In genomic region chr6:106324726-106325335, GRCh38 we compare ENCODE assay signal across 8 cellular contexts. TPM values are rescaled to one million over a fixed set of nuclear protein-coding genes. Genes with fewer than 3 reads are reported as not detected.
DNase-seq lines count a peak whose midpoint lies in the region; ATAC-seq and TF ChIP-seq lines count a peak whose summit lies in the region.

No MANE protein-coding gene starts in this region.

- H3K4me3 ChIP-seq in GM08714 (ENCODE audit: low read length) (peak overlapping the region; percentile 94), PC-3 (ENCODE audit: low read length) (peak overlapping the region; percentile 99)

- peak overlapping the region; percentile 98 for H3K4me2 ChIP-seq in PC-3 (ENCODE audit: low read length)

- peak overlapping the region; percentile 93 for H3K9ac ChIP-seq in PC-3 (ENCODE audit: low read length)

- peaks cover 24% of the 10 kb centered on the region for H3K4me1 Mint-ChIP-seq in osteocyte (ENCODE audit: unreplicated experiment)

- H2AFZ ChIP-seq in PC-3 (ENCODE audit: low read length) = peak overlapping the region; percentile 99

- intact Hi-C loops in PC-3 (cut with micrococcal nuclease) = no loop called here

- H3K9me3 ChIP-seq in PC-3 (ENCODE audit: low read length) = no peaks in the 10 kb centered on the region

- CTCF ChIA-PET in PC-3 (lab: Charles Lee) = no interaction called here

- H3K27ac ChIP-seq in PC-3 (ENCODE audit: low read length) = peak overlapping the region; percentile 98
- H3K27ac ChIP-seq in epithelial cell of prostate = peak overlapping the region; percentile 97

- POLR2A ChIA-PET in PC-3 (lab: Charles Lee; ENCODE audit: unreplicated experiment) = interaction anchor here (0.6 to 0.7 kb wide), 2 partner anchors 196 to 207 kb away, joined by 5 to 6 read pairs; no protein-coding TSS in a partner anchor

- no peaks in the 10 kb centered on the region for H3K9me2 ChIP-seq in PC-3 (replicated peaks; ENCODE audit: low read length)

- H3K27me3 Mint-ChIP-seq in osteocyte (ENCODE audit: unreplicated experiment) = peaks cover 21% of the 10 kb centered on the region

- no peaks in the 10 kb centered on the region for H3F3A ChIP-seq in PC-3 (ENCODE audit: low read length, unreplicated experiment)

- peak overlapping the region; percentile 100 for H3K4me3 Mint-ChIP-seq in osteocyte (ENCODE audit: unreplicated experiment)

- peaks cover 54% of the 10 kb centered on the region for H3K79me2 ChIP-seq in PC-3 (ENCODE audit: low read length)

- H3K36me3 ChIP-seq in PC-3 (ENCODE audit: low read depth, low read length) = no peaks in the 10 kb centered on the region

- H3K27ac Mint-ChIP-seq in osteocyte (ENCODE audit: unreplicated experiment) = peak overlapping the region; percentile 98

- no peak for TF ChIP-seq CTCF in PC-3 (conservative IDR thresholded peaks at IDR 0.05; ENCODE audit: low read depth, low read length)
- TF ChIP-seq CTCF in osteocyte (IDR thresholded peaks at IDR 0.05) = no peak

- H3K27me3 ChIP-seq in PC-3 (ENCODE audit: low read length) = no peaks in the 10 kb centered on the region

- BruUV-seq in PC-3 (replicated peaks; lab: Mats Ljungman, UMichigan) = TSS peak; percentile 66

- peak; percentile 23 for ATAC-seq in PC-3
- no peak for ATAC-seq in HG03039 (IDR thresholded peaks at IDR 0.05; ENCODE audit: unreplicated experiment)
- ATAC-seq in GM21619 (IDR thresholded peaks at IDR 0.05; ENCODE audit: unreplicated experiment) = no peak

- H4K20me1 ChIP-seq in PC-3 (ENCODE audit: low read length) = peaks cover 16% of the 10 kb centered on the region

- DNase-seq in PC-3 (peak; percentile 18), epithelial cell of prostate (ENCODE audit: low read depth, low spot score) (no peak), osteocyte (ENCODE audit: extremely low spot score, unreplicated experiment) (no peak), NCI-H1105 treated with DMSO at 0.1 percent for 48 hours (lab: John Stamatoyannopoulos, UW) (no peak), medulla oblongata (ENCODE audit: extremely low spot score) (no peak)

- no peaks in the 10 kb centered on the region for H3K36me3 Mint-ChIP-seq in osteocyte (ENCODE audit: unreplicated experiment)

- no peaks in the 10 kb centered on the region for H3K9me3 Mint-ChIP-seq in osteocyte (ENCODE audit: unreplicated experiment)

- peaks cover 16% of the 10 kb centered on the region for H3K4me1 ChIP-seq in PC-3 (ENCODE audit: insufficient read depth, low read length)

RNA-seq across cellular contexts. Expression of gene ATG5, which starts 0.7 kb away (rescaled TPM):
- total RNA-seq in PC-3 (2014; rRNA removed) (38.5 and 38.8 TPM in 2 replicates), osteocyte (25.3 and 26.0 TPM in 2 replicates)

RNA-seq across cellular contexts. Expression of gene CRYBG1, which starts 35.7 kb away (rescaled TPM):
- total RNA-seq in PC-3 (2014; rRNA removed) = 19.9 and 22.2 TPM in 2 replicates
- 2.3 and 2.4 TPM in 2 replicates for total RNA-seq in osteocyte
